In the genomic region with DNA sequence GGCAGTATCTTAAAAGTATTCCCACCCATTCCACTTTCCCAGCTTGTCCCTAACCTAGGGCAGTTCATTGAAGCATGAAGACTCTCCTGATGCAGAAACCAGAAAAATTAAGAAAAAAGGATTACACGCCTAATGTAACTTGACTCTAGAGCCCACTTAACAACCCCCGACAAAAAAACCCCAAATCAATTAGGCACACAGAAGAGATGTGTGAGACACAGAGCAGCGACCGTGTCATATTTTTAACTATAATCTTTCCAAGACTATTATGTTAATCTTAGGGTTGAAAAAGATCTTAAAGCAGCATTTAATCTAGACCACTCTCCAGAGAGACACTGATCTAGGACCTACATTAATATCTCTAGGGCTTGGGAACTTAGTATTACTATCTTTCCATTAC, we compare ENCODE assay signal across 8 cellular contexts. TPM values are rescaled to one million over a fixed set of nuclear protein-coding genes. Genes with fewer than 3 reads are reported as not detected.
DNase-seq lines count a peak whose midpoint lies in the region; ATAC-seq and TF ChIP-seq lines count a peak whose summit lies in the region.

No MANE protein-coding gene starts in this region.

- no peaks in the 10 kb centered on the region; the same call in 1 of the 2 replicates for H3K36me3 ChIP-seq in SU-DHL-6 (ENCODE audit: low read length)
- H3K36me3 ChIP-seq in smooth muscle cell (ENCODE audit: low read depth), result no peaks in the 10 kb centered on the region

- under 1% methylated on average over 4 of the region's 4 CpGs for WGBS in smooth muscle cell (ENCODE audit: low lambda C conversion rate)

- H3K27me3 Mint-ChIP-seq in glutamatergic neuron (ENCODE audit: unreplicated experiment), result peaks cover 11% of the 10 kb centered on the region

- H3K4me2 ChIP-seq in SU-DHL-6 (ENCODE audit: low read depth, low read length, poor library complexity, severe bottlenecking) (peak overlapping the region; percentile 77), smooth muscle cell (peak overlapping the region; percentile 89)

- peak overlapping the region; percentile 73 for H3K9ac ChIP-seq in SU-DHL-6 (ENCODE audit: low read length)
- H3K9ac ChIP-seq in smooth muscle cell (ENCODE audit: low read depth), result peak overlapping the region; percentile 99

- H3K4me1 ChIP-seq in smooth muscle cell (ENCODE audit: low read depth), result peaks cover 16% of the 10 kb centered on the region

- H3K27me3 ChIP-seq in SU-DHL-6 (ENCODE audit: low read length) (no peaks in the 10 kb centered on the region), smooth muscle cell (ENCODE audit: low read depth) (no peaks in the 10 kb centered on the region)

- H3K27ac ChIP-seq in SU-DHL-6 (ENCODE audit: low read depth, low read length) (no peak overlapping the region), smooth muscle cell (ENCODE audit: low read depth) (peak overlapping the region; percentile 99)

- 0 out of 2 replicates have a peak, but pooled peaks cover 3% of the 10 kb centered on the region for H4K20me1 ChIP-seq in SU-DHL-6 (ENCODE audit: low read depth, low read length)
- peaks cover 57% of the 10 kb centered on the region for H4K20me1 ChIP-seq in smooth muscle cell (ENCODE audit: low read depth)

- no peaks in the 10 kb centered on the region for H3K9me2 ChIP-seq in SU-DHL-6 (replicated peaks; ENCODE audit: insufficient read depth, low read length)

- H3K36me3 Mint-ChIP-seq in glutamatergic neuron (ENCODE audit: unreplicated experiment), result no peaks in the 10 kb centered on the region

- H3K9me3 ChIP-seq in SU-DHL-6 (ENCODE audit: insufficient read depth, low read length) (no peaks in the 10 kb centered on the region), smooth muscle cell (replicated peaks; ENCODE audit: low read depth) (no peaks in the 10 kb centered on the region)

- H2AFZ ChIP-seq in SU-DHL-6 (ENCODE audit: low read depth, low read length, severe bottlenecking), result no peak overlapping the region
- no peak overlapping the region for H2AFZ ChIP-seq in smooth muscle cell (ENCODE audit: low read depth)

- H3K4me3 Mint-ChIP-seq in glutamatergic neuron (ENCODE audit: unreplicated experiment), result peak overlapping the region; percentile 96

- H3K4me3 ChIP-seq in SU-DHL-6 (ENCODE audit: insufficient read depth, low read length, poor library complexity, severe bottlenecking) (peak overlapping the region; percentile 83), smooth muscle cell (peak overlapping the region; percentile 90)

- TF ChIP-seq CTCF in SU-DHL-6 (IDR thresholded peaks at IDR 0.05; ENCODE audit: insufficient read depth, low read length, poor library complexity, severe bottlenecking), result no peak
- no peak for TF ChIP-seq CTCF in glutamatergic neuron (IDR thresholded peaks at IDR 0.05; ENCODE audit: partially characterized antibody, unreplicated experiment)
- TF ChIP-seq CTCF in smooth muscle cell (IDR thresholded peaks at IDR 0.05; ENCODE audit: borderline replicate concordance, insufficient read depth, poor library complexity, severe bottlenecking), result no peak

- ATAC-seq in HG03439 (IDR thresholded peaks at IDR 0.05; ENCODE audit: unreplicated experiment), result no peak

- H3K4me1 Mint-ChIP-seq in glutamatergic neuron (ENCODE audit: low read depth, unreplicated experiment), result peaks cover 19% of the 10 kb centered on the region

- H3K27ac Mint-ChIP-seq in glutamatergic neuron (ENCODE audit: unreplicated experiment), result peak overlapping the region; percentile 98

- DNase-seq in NCI-H146 (lab: John Stamatoyannopoulos, UW) (peak; percentile 7), NCI-H146 treated with DMSO at 0.1 percent for 48 hours (lab: John Stamatoyannopoulos, UW; ENCODE audit: unreplicated experiment) (no peak), glutamatergic neuron (no peak), smooth muscle cell (lab: John Stamatoyannopoulos, UW; ENCODE audit: unreplicated experiment) (no peak), NCI-H1092 treated with DMSO at 0.1 percent for 48 hours (lab: John Stamatoyannopoulos, UW) (no peak), HK-2 (ENCODE audit: unreplicated experiment) (no peak)

- H3K9me3 Mint-ChIP-seq in glutamatergic neuron (ENCODE audit: unreplicated experiment), result peaks cover 12% of the 10 kb centered on the region

- H3F3A ChIP-seq in SU-DHL-6 (ENCODE audit: insufficient read depth), result no peaks in the 10 kb centered on the region
- no peaks in the 10 kb centered on the region for H3F3A ChIP-seq in smooth muscle cell (ENCODE audit: low read depth)

- peaks cover 58% of the 10 kb centered on the region for H3K79me2 ChIP-seq in SU-DHL-6 (ENCODE audit: insufficient read depth, low read length)
- H3K79me2 ChIP-seq in smooth muscle cell (ENCODE audit: low read depth), result peaks cover 63% of the 10 kb centered on the region

RNA-seq across cellular contexts. Expression of gene YTHDC1, which starts 1.3 kb away (rescaled TPM):
- total RNA-seq in glutamatergic neuron (ENCODE audit: unreplicated experiment) (114 TPM), smooth muscle cell (59.1 and 89.7 TPM in 2 replicates)
- 34.3 and 49.0 TPM in 2 replicates for polyA plus RNA-seq in smooth muscle cell
